ENCODE assay signal across 1 cellular context in the genomic region with DNA sequence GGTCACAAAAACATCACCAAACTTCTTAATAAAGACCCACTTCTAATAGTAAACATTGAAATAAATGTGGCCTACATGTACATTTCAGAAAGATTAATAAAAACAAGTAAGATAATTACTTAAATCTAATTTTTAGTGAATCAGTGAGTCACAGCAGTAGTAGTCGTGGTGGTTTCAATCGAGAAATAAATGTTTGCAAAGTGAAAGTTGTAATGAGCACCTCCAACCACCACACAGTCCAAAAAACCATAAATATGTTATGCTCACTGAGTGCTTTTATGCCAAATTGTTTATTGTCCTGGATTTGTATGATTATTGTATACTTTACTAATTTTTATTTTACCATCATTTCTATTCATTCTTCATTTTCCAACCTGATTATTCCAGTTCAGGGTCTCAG.
TF ChIP-seq lines count a peak whose summit lies in the region.

No MANE protein-coding gene starts in this region.

TF ChIP-seq in GM12878, 131 proteins besides CTCF, POLR2A, EP300 and RAD21 (continued from another document):
- TF ChIP-seq NFIC (IDR thresholded peaks at IDR 0.05; ENCODE audit: low read depth, low read length) (no peak), KLF5 (IDR thresholded peaks at IDR 0.05; ENCODE audit: partially characterized antibody) (no peak), BCL3 (IDR thresholded peaks at IDR 0.05; ENCODE audit: borderline replicate concordance, insufficient read depth, low read depth, low read length, poor library complexity, severe bottlenecking) (no peak), RAD51 (IDR thresholded peaks at IDR 0.05) (no peak), STAT1 (conservative IDR thresholded peaks at IDR 0.05) (no peak), NRF1 (conservative IDR thresholded peaks at IDR 0.05; ENCODE audit: low read depth, low read length) (no peak), RBBP5 (conservative IDR thresholded peaks at IDR 0.05) (no peak), IRF3 (IDR thresholded peaks at IDR 0.05) (no peak), PAX8 (IDR thresholded peaks at IDR 0.05) (no peak), MEF2B (IDR thresholded peaks at IDR 0.05; ENCODE audit: partially characterized antibody, poor library complexity, severe bottlenecking) (no peak)
- TF ChIP-seq, protein P1, sequence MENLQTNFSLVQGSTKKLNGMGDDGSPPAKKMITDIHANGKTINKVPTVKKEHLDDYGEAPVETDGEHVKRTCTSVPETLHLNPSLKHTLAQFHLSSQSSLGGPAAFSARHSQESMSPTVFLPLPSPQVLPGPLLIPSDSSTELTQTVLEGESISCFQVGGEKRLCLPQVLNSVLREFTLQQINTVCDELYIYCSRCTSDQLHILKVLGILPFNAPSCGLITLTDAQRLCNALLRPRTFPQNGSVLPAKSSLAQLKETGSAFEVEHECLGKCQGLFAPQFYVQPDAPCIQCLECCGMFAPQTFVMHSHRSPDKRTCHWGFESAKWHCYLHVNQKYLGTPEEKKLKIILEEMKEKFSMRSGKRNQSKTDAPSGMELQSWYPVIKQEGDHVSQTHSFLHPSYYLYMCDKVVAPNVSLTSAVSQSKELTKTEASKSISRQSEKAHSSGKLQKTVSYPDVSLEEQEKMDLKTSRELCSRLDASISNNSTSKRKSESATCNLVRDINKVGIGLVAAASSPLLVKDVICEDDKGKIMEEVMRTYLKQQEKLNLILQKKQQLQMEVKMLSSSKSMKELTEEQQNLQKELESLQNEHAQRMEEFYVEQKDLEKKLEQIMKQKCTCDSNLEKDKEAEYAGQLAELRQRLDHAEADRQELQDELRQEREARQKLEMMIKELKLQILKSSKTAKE (IDR thresholded peaks at IDR 0.05; ENCODE audit: low read depth, poor library complexity, severe bottlenecking), result no peak
- TF ChIP-seq, protein P2, sequence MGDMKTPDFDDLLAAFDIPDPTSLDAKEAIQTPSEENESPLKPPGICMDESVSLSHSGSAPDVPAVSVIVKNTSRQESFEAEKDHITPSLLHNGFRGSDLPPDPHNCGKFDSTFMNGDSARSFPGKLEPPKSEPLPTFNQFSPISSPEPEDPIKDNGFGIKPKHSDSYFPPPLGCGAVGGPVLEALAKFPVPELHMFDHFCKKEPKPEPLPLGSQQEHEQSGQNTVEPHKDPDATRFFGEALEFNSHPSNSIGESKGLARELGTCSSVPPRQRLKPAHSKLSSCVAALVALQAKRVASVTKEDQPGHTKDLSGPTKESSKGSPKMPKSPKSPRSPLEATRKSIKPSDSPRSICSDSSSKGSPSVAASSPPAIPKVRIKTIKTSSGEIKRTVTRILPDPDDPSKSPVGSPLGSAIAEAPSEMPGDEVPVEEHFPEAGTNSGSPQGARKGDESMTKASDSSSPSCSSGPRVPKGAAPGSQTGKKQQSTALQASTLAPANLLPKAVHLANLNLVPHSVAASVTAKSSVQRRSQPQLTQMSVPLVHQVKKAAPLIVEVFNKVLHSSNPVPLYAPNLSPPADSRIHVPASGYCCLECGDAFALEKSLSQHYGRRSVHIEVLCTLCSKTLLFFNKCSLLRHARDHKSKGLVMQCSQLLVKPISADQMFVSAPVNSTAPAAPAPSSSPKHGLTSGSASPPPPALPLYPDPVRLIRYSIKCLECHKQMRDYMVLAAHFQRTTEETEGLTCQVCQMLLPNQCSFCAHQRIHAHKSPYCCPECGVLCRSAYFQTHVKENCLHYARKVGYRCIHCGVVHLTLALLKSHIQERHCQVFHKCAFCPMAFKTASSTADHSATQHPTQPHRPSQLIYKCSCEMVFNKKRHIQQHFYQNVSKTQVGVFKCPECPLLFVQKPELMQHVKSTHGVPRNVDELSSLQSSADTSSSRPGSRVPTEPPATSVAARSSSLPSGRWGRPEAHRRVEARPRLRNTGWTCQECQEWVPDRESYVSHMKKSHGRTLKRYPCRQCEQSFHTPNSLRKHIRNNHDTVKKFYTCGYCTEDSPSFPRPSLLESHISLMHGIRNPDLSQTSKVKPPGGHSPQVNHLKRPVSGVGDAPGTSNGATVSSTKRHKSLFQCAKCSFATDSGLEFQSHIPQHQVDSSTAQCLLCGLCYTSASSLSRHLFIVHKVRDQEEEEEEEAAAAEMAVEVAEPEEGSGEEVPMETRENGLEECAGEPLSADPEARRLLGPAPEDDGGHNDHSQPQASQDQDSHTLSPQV (IDR thresholded peaks at IDR 0.05), result no peak
TF ChIP-seq in GM12878: peak in this region for 0.
